ENCODE assay signal across 20 cellular contexts in genomic region chr3:153144779-153145178, GRCh38. TPM values are rescaled to one million over a fixed set of nuclear protein-coding genes. Genes with fewer than 3 reads are reported as not detected.
DNase-seq lines count a peak whose midpoint lies in the region; ATAC-seq, FAIRE-seq and TF ChIP-seq lines count a peak whose summit lies in the region.
"Had no signal": no experiment of that assay in that cellular context is flagged by ENCODE, and none has a peak within 500 bp of the region (broad histone marks: within the 10 kb centered on the region; RNA-seq: fewer than 3 reads in every experiment).

No MANE protein-coding gene starts in this region.

- ATAC-seq in foreskin keratinocyte (no peak), upper lobe of left lung (ENCODE audit: low FRiP score in 2 of 2) (no peak), lower lobe of right lung (no peak), GM21737 (IDR thresholded peaks at IDR 0.05; ENCODE audit: unreplicated experiment) (no peak), gastroesophageal sphincter (no peak)

- H3K4me3 ChIP-seq in astrocyte (ENCODE audit: insufficient read depth, low read depth, low read length) (no peak overlapping the region), upper lobe of left lung (no peak overlapping the region), lower lobe of right lung (no peak overlapping the region), gastroesophageal sphincter (no peak overlapping the region)
- H3K4me3 ChIP-seq: ascending aorta, suprapubic skin had no signal

- H3K4me2 ChIP-seq in astrocyte (ENCODE audit: low read length), result peak overlapping the region; percentile 41

- POLR2A ChIA-PET in activated CD4-positive, alpha-beta memory T cell treated with anti-CD3 and anti-CD28 coated beads, Interleukin-2, amount 10 ng/mL, durations not matched to agents 7 days and 5 days (lab: Charles Lee), result interaction anchor here (1.7 kb wide), 1 partner anchor 16 kb away, joined by 9 read pairs; no protein-coding TSS in a partner anchor
- POLR2A ChIA-PET in activated CD4-positive, alpha-beta memory T cell treated with anti-CD3 and anti-CD28 coated beads for 36 hours (lab: Charles Lee), result no interaction called here

- H3K4me1 ChIP-seq in astrocyte (ENCODE audit: insufficient read depth, low read length), result peaks cover 19% of the 10 kb centered on the region
- H3K4me1 ChIP-seq in foreskin keratinocyte, result peaks cover 37% of the 10 kb centered on the region
- H3K4me1 ChIP-seq in upper lobe of left lung, result no peaks in the 10 kb centered on the region
- H3K4me1 ChIP-seq in lower lobe of right lung, result no peaks in the 10 kb centered on the region
- no peaks in the 10 kb centered on the region for H3K4me1 ChIP-seq in gastroesophageal sphincter
- H3K4me1 ChIP-seq: ascending aorta had no signal

- no peak for TF ChIP-seq EP300 in upper lobe of left lung (IDR thresholded peaks at IDR 0.05)
- TF ChIP-seq EP300 in gastroesophageal sphincter (IDR thresholded peaks at IDR 0.05), result no peak

- no peak overlapping the region for H3K4me3 Mint-ChIP-seq in activated CD4-positive, alpha-beta memory T cell treated with anti-CD3 and anti-CD28 coated beads, Interleukin-2, amount 10 ng/mL, durations not matched to agents 7 days and 5 days
- H3K4me3 Mint-ChIP-seq in activated CD4-positive, alpha-beta memory T cell treated with anti-CD3 and anti-CD28 coated beads for 36 hours, result no peak overlapping the region
- no peak overlapping the region for H3K4me3 Mint-ChIP-seq in astrocyte (ENCODE audit: unreplicated experiment)
- H3K4me3 Mint-ChIP-seq: endodermal cell, memory B cell had no signal

- H3K27ac ChIP-seq in astrocyte (ENCODE audit: low read depth, low read length), result peak overlapping the region; percentile 35
- H3K27ac ChIP-seq in foreskin keratinocyte, result peak overlapping the region; percentile 68
- H3K27ac ChIP-seq in upper lobe of left lung, result no peak overlapping the region
- no peak overlapping the region for H3K27ac ChIP-seq in lower lobe of right lung
- H3K27ac ChIP-seq in gastroesophageal sphincter, result no peak overlapping the region
- H3K27ac ChIP-seq: 22Rv1, ascending aorta, neutrophil, suprapubic skin had no signal

- no peaks in the 10 kb centered on the region for H3K27me3 Mint-ChIP-seq in activated CD4-positive, alpha-beta memory T cell treated with anti-CD3 and anti-CD28 coated beads, Interleukin-2, amount 10 ng/mL, durations not matched to agents 7 days and 5 days
- peaks cover 1% of the 10 kb centered on the region for H3K27me3 Mint-ChIP-seq in activated CD4-positive, alpha-beta memory T cell treated with anti-CD3 and anti-CD28 coated beads for 36 hours
- H3K27me3 Mint-ChIP-seq in astrocyte (ENCODE audit: low read depth, unreplicated experiment), result no peaks in the 10 kb centered on the region
- H3K27me3 Mint-ChIP-seq: activated T-helper 17 cell treated with anti-CD3 and anti-CD28 coated beads, Interleukin-2, amount 50 U/mL, for 72 hours had no signal

- H3K9ac ChIP-seq in astrocyte (ENCODE audit: low read length), result no peak overlapping the region

- 83 to 89% methylated on average over 1 of the region's 1 CpG for WGBS in upper lobe of left lung, 2 donors
- WGBS in gastroesophageal sphincter (ENCODE audit: low coverage in 1 of 2), 2 donors, result 100% methylated on average over 1 of the region's 1 CpG; no CpG with 5 or more reads in 1 of the 2 donors

- H2AFZ ChIP-seq in astrocyte (ENCODE audit: low read depth, low read length), result no peak overlapping the region

- no peaks in the 10 kb centered on the region for H4K20me1 ChIP-seq in astrocyte (ENCODE audit: insufficient read depth, low read length)

- CTCF ChIA-PET in activated CD4-positive, alpha-beta memory T cell treated with anti-CD3 and anti-CD28 coated beads, Interleukin-2, amount 10 ng/mL, durations not matched to agents 7 days and 5 days (lab: Charles Lee), result no interaction called here
- CTCF ChIA-PET in activated CD4-positive, alpha-beta memory T cell treated with anti-CD3 and anti-CD28 coated beads for 36 hours (lab: Charles Lee), result interaction anchor here (1.3 kb wide), 1 partner anchor 16 kb away, joined by 4 read pairs; no protein-coding TSS in a partner anchor

- H3K4me1 Mint-ChIP-seq in activated CD4-positive, alpha-beta memory T cell treated with anti-CD3 and anti-CD28 coated beads, Interleukin-2, amount 10 ng/mL, durations not matched to agents 7 days and 5 days, result peaks cover 38% of the 10 kb centered on the region
- H3K4me1 Mint-ChIP-seq in activated CD4-positive, alpha-beta memory T cell treated with anti-CD3 and anti-CD28 coated beads for 36 hours (ENCODE audit: low read depth), result peaks cover 25% of the 10 kb centered on the region
- peaks cover 41% of the 10 kb centered on the region for H3K4me1 Mint-ChIP-seq in astrocyte (ENCODE audit: low read depth, unreplicated experiment)
- H3K4me1 Mint-ChIP-seq: endodermal cell had no signal

- no peaks in the 10 kb centered on the region for H3K9me3 ChIP-seq in astrocyte (ENCODE audit: insufficient read depth, low read depth, low read length)
- H3K9me3 ChIP-seq in upper lobe of left lung, result no peaks in the 10 kb centered on the region
- H3K9me3 ChIP-seq in lower lobe of right lung, result no peaks in the 10 kb centered on the region
- H3K9me3 ChIP-seq in gastroesophageal sphincter, result no peaks in the 10 kb centered on the region
- H3K9me3 ChIP-seq: ascending aorta, Caco-2, neutrophil, suprapubic skin had no signal

- peak; percentile 88 for FAIRE-seq in astrocyte (lab: Jason Lieb, UNC)

- H3K79me2 ChIP-seq in astrocyte (ENCODE audit: insufficient read depth, low read length), result no peaks in the 10 kb centered on the region

- TF ChIP-seq POLR2A in upper lobe of left lung (IDR thresholded peaks at IDR 0.05) (no peak), gastroesophageal sphincter (IDR thresholded peaks at IDR 0.05) (no peak)

- DNase-seq in activated CD4-positive, alpha-beta memory T cell treated with anti-CD3 and anti-CD28 coated beads, Interleukin-2, amount 10 ng/mL, durations not matched to agents 7 days and 5 days, result no peak
- no peak for DNase-seq in activated CD4-positive, alpha-beta memory T cell treated with anti-CD3 and anti-CD28 coated beads for 36 hours
- DNase-seq in astrocyte (ENCODE audit: low read depth) (peak; percentile 53), foreskin keratinocyte (peak in 1 of 2 donors; percentile 70), upper lobe of left lung (no peak), lower lobe of right lung (no peak)
- DNase-seq: Caco-2; endodermal cell; hypothalamus; NCI-H526 treated with DMSO at 0.1 percent for 48 hours; stimulated activated CD4-positive, alpha-beta T cell treated with anti-CD3 and anti-CD28 coated beads, Interleukin-12 subunit alpha, Interleukin-12 subunit beta, amount 100 ng/mL, for 4 hours; T1000 had no signal

- H3K36me3 ChIP-seq in astrocyte (ENCODE audit: insufficient read depth, low read length) (no peaks in the 10 kb centered on the region), upper lobe of left lung (no peaks in the 10 kb centered on the region), lower lobe of right lung (no peaks in the 10 kb centered on the region), gastroesophageal sphincter (no peaks in the 10 kb centered on the region)
- H3K36me3 ChIP-seq: ascending aorta, neutrophil, suprapubic skin had no signal

- H3K9me3 Mint-ChIP-seq in activated CD4-positive, alpha-beta memory T cell treated with anti-CD3 and anti-CD28 coated beads, Interleukin-2, amount 10 ng/mL, durations not matched to agents 7 days and 5 days, result peaks cover 1% of the 10 kb centered on the region
- peaks cover 3% of the 10 kb centered on the region for H3K9me3 Mint-ChIP-seq in activated CD4-positive, alpha-beta memory T cell treated with anti-CD3 and anti-CD28 coated beads for 36 hours
- H3K9me3 Mint-ChIP-seq in astrocyte (ENCODE audit: unreplicated experiment), result peaks cover 3% of the 10 kb centered on the region

- TF ChIP-seq CTCF in astrocyte (IDR thresholded peaks at IDR 0.05; ENCODE audit: insufficient read depth, low read depth, low read length) (no peak), foreskin keratinocyte (conservative IDR thresholded peaks at IDR 0.05) (no peak), upper lobe of left lung (IDR thresholded peaks at IDR 0.05) (no peak), lower lobe of right lung (IDR thresholded peaks at IDR 0.05) (no peak), gastroesophageal sphincter (IDR thresholded peaks at IDR 0.05) (no peak)

- no peaks in the 10 kb centered on the region for H3K36me3 Mint-ChIP-seq in activated CD4-positive, alpha-beta memory T cell treated with anti-CD3 and anti-CD28 coated beads, Interleukin-2, amount 10 ng/mL, durations not matched to agents 7 days and 5 days (ENCODE audit: low read depth)
- no peaks in the 10 kb centered on the region for H3K36me3 Mint-ChIP-seq in activated CD4-positive, alpha-beta memory T cell treated with anti-CD3 and anti-CD28 coated beads for 36 hours
- no peaks in the 10 kb centered on the region for H3K36me3 Mint-ChIP-seq in astrocyte (ENCODE audit: low read depth, unreplicated experiment)
- H3K36me3 Mint-ChIP-seq: memory B cell had no signal

- peak overlapping the region; percentile 11 for H3K27ac Mint-ChIP-seq in activated CD4-positive, alpha-beta memory T cell treated with anti-CD3 and anti-CD28 coated beads, Interleukin-2, amount 10 ng/mL, durations not matched to agents 7 days and 5 days
- H3K27ac Mint-ChIP-seq in activated CD4-positive, alpha-beta memory T cell treated with anti-CD3 and anti-CD28 coated beads for 36 hours, result no peak overlapping the region
- H3K27ac Mint-ChIP-seq in astrocyte (ENCODE audit: unreplicated experiment), result peak overlapping the region; percentile 91
- H3K27ac Mint-ChIP-seq: endodermal cell, memory B cell had no signal

- H3K27me3 ChIP-seq in astrocyte (ENCODE audit: insufficient read depth, low read length) (no peaks in the 10 kb centered on the region), foreskin keratinocyte (no peaks in the 10 kb centered on the region), upper lobe of left lung (no peaks in the 10 kb centered on the region), lower lobe of right lung (ENCODE audit: low read depth) (no peaks in the 10 kb centered on the region), gastroesophageal sphincter (no peaks in the 10 kb centered on the region)
- H3K27me3 ChIP-seq: ascending aorta, neutrophil, suprapubic skin had no signal

- intact Hi-C loops in activated CD4-positive, alpha-beta memory T cell treated with anti-CD3 and anti-CD28 coated beads for 36 hours (cut with micrococcal nuclease), result no loop called here
- intact Hi-C loops in lower lobe of right lung (cut with DNase I), result no loop called here

RNA-seq across cellular contexts. Expression of gene RAP2B, which starts 17.2 kb away (rescaled TPM):
- total RNA-seq in activated CD4-positive, alpha-beta memory T cell treated with anti-CD3 and anti-CD28 coated beads, Interleukin-2, amount 10 ng/mL, durations not matched to agents 7 days and 5 days, result 10 to 100 TPM; 37.2 to 37.3 TPM
- total RNA-seq in activated CD4-positive, alpha-beta memory T cell treated with anti-CD3 and anti-CD28 coated beads for 36 hours, result 10 to 100 TPM; 12.7 to 13.0 TPM
- total RNA-seq in astrocyte (42.2 and 45.4 TPM in 2 replicates), foreskin keratinocyte (25.8 and 28.0 TPM in 2 replicates), upper lobe of left lung (10 to 100 TPM; 12.3 to 32.0 (median 22.9) TPM), lower lobe of right lung (19.1 TPM), gastroesophageal sphincter (10 to 100 TPM; 11.5 to 14.7 (median 13.5) TPM)
- polyA plus RNA-seq in foreskin keratinocyte, result 11.8 and 12.2 TPM in 2 replicates

Comparison
In these comparisons a context has a peak if more than half of its experiments do, and no peak if none do; other contexts are left out.
1. H3K27ac ChIP-seq: peak in astrocyte (single experiment) and foreskin keratinocyte (single experiment); none in upper lobe of left lung (0 of 4), lower lobe of right lung (single experiment) and gastroesophageal sphincter (0 of 4).